ENCODE assay signal across 1 cellular context in genomic region chr12:107731376-107731775, GRCh38.
TF ChIP-seq lines count a peak whose summit lies in the region.

No MANE protein-coding gene starts in this region.

TF ChIP-seq in HCT116, 20 proteins besides CTCF, POLR2A, EP300 and RAD21 (continued from another document):
- TF ChIP-seq REST (IDR thresholded peaks at IDR 0.05; ENCODE audit: low read depth) (no peak), ATF3 (IDR thresholded peaks at IDR 0.05) (no peak), YY1 (IDR thresholded peaks at IDR 0.05; ENCODE audit: extremely low read depth, insufficient replicate concordance, low read depth, low read length) (no peak), FOSL1 (IDR thresholded peaks at IDR 0.05; ENCODE audit: low read depth) (no peak), SP1 (IDR thresholded peaks at IDR 0.05; ENCODE audit: low read depth) (no peak), ZBTB33 (IDR thresholded peaks at IDR 0.05; ENCODE audit: extremely low read depth, insufficient replicate concordance, low read length) (no peak)
